12 cellular contexts compared by ENCODE assay signal in the genomic region with DNA sequence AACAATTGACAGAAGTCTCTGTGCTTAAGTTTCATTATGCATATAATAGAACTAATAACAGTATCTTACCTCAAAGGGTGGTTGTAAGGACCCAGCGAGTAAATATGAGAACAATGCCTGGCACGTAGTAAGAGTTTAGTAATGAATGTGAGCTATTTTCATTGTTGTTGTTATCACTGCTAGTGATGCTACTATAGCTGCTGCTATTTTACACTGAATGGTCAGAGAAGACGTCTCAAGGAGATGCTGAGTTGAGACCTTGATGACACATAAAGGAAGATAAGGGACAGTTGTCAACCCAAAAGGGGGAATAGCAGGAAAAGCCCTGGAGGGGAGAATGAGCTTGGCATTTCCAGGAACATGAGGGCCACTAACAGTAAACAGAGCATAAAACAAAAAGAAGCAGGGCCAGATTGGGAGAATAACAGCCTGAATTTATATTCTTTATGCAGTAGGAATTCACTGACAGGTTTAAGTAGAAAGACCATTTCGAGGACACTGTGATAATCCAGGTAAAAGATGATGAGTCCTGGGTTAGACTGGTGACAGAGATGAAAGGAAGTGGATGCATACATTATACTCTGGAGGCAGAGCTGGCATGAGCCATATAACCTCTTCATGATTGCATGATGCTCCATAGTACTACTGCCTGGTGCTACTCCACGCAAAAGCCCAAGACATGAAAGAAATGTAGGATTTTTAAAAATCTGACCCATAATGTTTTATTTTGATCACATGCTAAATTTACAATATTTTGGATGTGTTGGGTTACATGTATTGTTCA. TPM values are rescaled to one million over a fixed set of nuclear protein-coding genes. Genes with fewer than 3 reads are reported as not detected.
DNase-seq lines count a peak whose midpoint lies in the region; ATAC-seq and TF ChIP-seq lines count a peak whose summit lies in the region.
"Had no signal": no experiment of that assay in that cellular context is flagged by ENCODE, and none has a peak within 500 bp of the region (broad histone marks: within the 10 kb centered on the region; RNA-seq: fewer than 3 reads in every experiment).

No MANE protein-coding gene starts in this region.

- no peak for DNase-seq in CD4-positive, CD25-positive, alpha-beta regulatory T cell
- no peak for DNase-seq in Karpas-422
- DNase-seq in NCI-H526 treated with DMSO at 0.1 percent for 48 hours (lab: John Stamatoyannopoulos, UW): no peak
- no peak for DNase-seq in NCI-H1105 treated with DMSO at 0.1 percent for 48 hours (lab: John Stamatoyannopoulos, UW)
- DNase-seq in NCI-H1092 treated with DMSO at 0.1 percent for 48 hours (lab: John Stamatoyannopoulos, UW): no peak
- DNase-seq in MCF 10A (ENCODE audit: unreplicated experiment): no peak
- DNase-seq: body of pancreas; NK-92 treated with Interleukin-12 subunit alpha and Interleukin-12 subunit beta, amount 100 ng/mL, for 24 hours had no signal

- ATAC-seq in CD4-positive, CD25-positive, alpha-beta regulatory T cell (ENCODE audit: low read depth in 2 of 2): no peak
- ATAC-seq in GM18907 (IDR thresholded peaks at IDR 0.05; ENCODE audit: unreplicated experiment) (peak; percentile 50), HG02798 (IDR thresholded peaks at IDR 0.05; ENCODE audit: poor library complexity, unreplicated experiment) (peak; percentile 53)
- ATAC-seq: body of pancreas had no signal

- peaks cover 96% of the 10 kb centered on the region for H3K79me2 ChIP-seq in Karpas-422 (ENCODE audit: low read length)

- POLR2A ChIA-PET in MCF 10A (lab: Yijun Ruan, JAX): no interaction called here

- BruUV-seq in MCF 10A (replicated peaks; lab: Mats Ljungman, UMichigan): no TSS peak

- peak overlapping the region; percentile 5 to 47 (median 27) for H3K27ac Mint-ChIP-seq in CD4-positive, CD25-positive, alpha-beta regulatory T cell
- no peak overlapping the region for H3K27ac Mint-ChIP-seq in MCF 10A (ENCODE audit: low read depth, unreplicated experiment)
- H3K27ac Mint-ChIP-seq: CD14-positive monocyte had no signal

- peaks cover 18% of the 10 kb centered on the region for H3K4me1 ChIP-seq in CD4-positive, CD25-positive, alpha-beta regulatory T cell (ENCODE audit: control insufficient read depth, insufficient read depth, low read length, poor library complexity, severe bottlenecking)
- peaks cover 91% of the 10 kb centered on the region for H3K4me1 ChIP-seq in Karpas-422 (ENCODE audit: low read length)

- H2AFZ ChIP-seq in Karpas-422 (ENCODE audit: low read length): no peak overlapping the region

- peaks cover 30 to 79% (median 75%) of the 10 kb centered on the region in 4 donors for H3K4me1 Mint-ChIP-seq in CD4-positive, CD25-positive, alpha-beta regulatory T cell
- H3K4me1 Mint-ChIP-seq in MCF 10A (ENCODE audit: insufficient read depth, unreplicated experiment): peaks cover 2% of the 10 kb centered on the region

- H3K4me2 ChIP-seq in Karpas-422 (ENCODE audit: low read depth, low read length, poor library complexity, severe bottlenecking): peak overlapping the region; percentile 57

- H3K4me3 ChIP-seq in CD4-positive, CD25-positive, alpha-beta regulatory T cell (ENCODE audit: low read depth, low read length): no peak overlapping the region
- peak overlapping the region; percentile 33; the same call in 1 of the 2 replicates for H3K4me3 ChIP-seq in Karpas-422 (ENCODE audit: low read length)
- H3K4me3 ChIP-seq: body of pancreas had no signal

- H3K36me3 ChIP-seq in CD4-positive, CD25-positive, alpha-beta regulatory T cell (ENCODE audit: control insufficient read depth, insufficient read depth, low read length): no peaks in the 10 kb centered on the region
- H3K36me3 ChIP-seq in Karpas-422 (ENCODE audit: insufficient read depth, low read length): no peaks in the 10 kb centered on the region

- no peak overlapping the region for H3K4me3 Mint-ChIP-seq in CD4-positive, CD25-positive, alpha-beta regulatory T cell
- no peak overlapping the region for H3K4me3 Mint-ChIP-seq in MCF 10A (ENCODE audit: unreplicated experiment)
- H3K4me3 Mint-ChIP-seq: CD14-positive monocyte had no signal

- H3K36me3 Mint-ChIP-seq in CD4-positive, CD25-positive, alpha-beta regulatory T cell: peaks cover 7% of the 10 kb centered on the region
- no peaks in the 10 kb centered on the region for H3K36me3 Mint-ChIP-seq in MCF 10A (ENCODE audit: insufficient read depth, unreplicated experiment)
- H3K36me3 Mint-ChIP-seq: CD14-positive monocyte had no signal

- peaks cover 17% of the 10 kb centered on the region; the same call in 1 of the 2 replicates for H4K20me1 ChIP-seq in Karpas-422 (ENCODE audit: insufficient read depth, low read depth, low read length)

- no peaks in the 10 kb centered on the region for H3K9me2 ChIP-seq in Karpas-422 (replicated peaks; ENCODE audit: insufficient read depth, low read length)

- peaks cover 0 to 3% (median 0%) of the 10 kb centered on the region in 7 donors for H3K9me3 Mint-ChIP-seq in CD4-positive, CD25-positive, alpha-beta regulatory T cell
- H3K9me3 Mint-ChIP-seq in MCF 10A (ENCODE audit: unreplicated experiment): no peaks in the 10 kb centered on the region
- H3K9me3 Mint-ChIP-seq: CD14-positive monocyte had no signal

- H3K9me3 ChIP-seq in CD4-positive, CD25-positive, alpha-beta regulatory T cell (ENCODE audit: control insufficient read depth in 2 of 2, low read length in 2 of 2): no peaks in the 10 kb centered on the region
- H3K9me3 ChIP-seq in Karpas-422 (ENCODE audit: low read length): no peaks in the 10 kb centered on the region
- H3K9me3 ChIP-seq: body of pancreas had no signal

- H3K27ac ChIP-seq in CD4-positive, CD25-positive, alpha-beta regulatory T cell (ENCODE audit: insufficient read depth, low read length, poor library complexity, severe bottlenecking): no peak overlapping the region
- peak overlapping the region; percentile 80 for H3K27ac ChIP-seq in Karpas-422 (ENCODE audit: low read length)
- H3K27ac ChIP-seq: body of pancreas, VCaP had no signal

- CTCF ChIA-PET in MCF 10A (lab: Yijun Ruan, JAX): no interaction called here

- H3K27me3 ChIP-seq in CD4-positive, CD25-positive, alpha-beta regulatory T cell (ENCODE audit: control insufficient read depth, insufficient read depth, low read length): no peaks in the 10 kb centered on the region
- no peaks in the 10 kb centered on the region for H3K27me3 ChIP-seq in Karpas-422 (ENCODE audit: low read length)
- H3K27me3 ChIP-seq: body of pancreas had no signal

- intact Hi-C loops in MCF 10A (cut with micrococcal nuclease): no loop called here

- TF ChIP-seq CTCF in MCF 10A (IDR thresholded peaks at IDR 0.05; ENCODE audit: unreplicated experiment): no peak

- H3K9ac ChIP-seq in Karpas-422 (ENCODE audit: low read length): peak overlapping the region; percentile 41

- no peaks in the 10 kb centered on the region for H3K27me3 Mint-ChIP-seq in CD4-positive, CD25-positive, alpha-beta regulatory T cell
- H3K27me3 Mint-ChIP-seq in MCF 10A (ENCODE audit: insufficient read depth, unreplicated experiment): no peaks in the 10 kb centered on the region

RNA-seq across cellular contexts. Expression of a gene that starts 23.1 kb away (rescaled TPM):
- total RNA-seq in CD4-positive, CD25-positive, alpha-beta regulatory T cell: 49.9 TPM
- polyA plus RNA-seq in CD4-positive, CD25-positive, alpha-beta regulatory T cell: 10 to 100 TPM in 1 of 4 donors, 1 to 10 TPM in 3; 6.3 to 10.1 (median 8.1) TPM
- 41.7 and 67.2 TPM in 2 replicates for total RNA-seq in Karpas-422 (2014; rRNA removed; shearing (Covaris generic); ENCODE audit: low replicate concordance)
- total RNA-seq in MCF 10A (2022): 0.19 and 0.34 TPM in 2 replicates

Comparison
In these comparisons a context has a peak if more than half of its experiments do, and no peak if none do; other contexts are left out.
1. ATAC-seq: peak in GM18907 (single experiment) and HG02798 (single experiment); none in CD4-positive, CD25-positive, alpha-beta regulatory T cell (0 of 2).
2. RNA of a gene that starts 23.1 kb away (total RNA-seq): 41.7 to 67.2 TPM in Karpas-422 and 49.9 TPM in CD4-positive, CD25-positive, alpha-beta regulatory T cell (single experiment); 0.19 to 0.34 TPM in MCF 10A; every median in the first group is over 10 times any median in the second.